Comparison of ENCODE assay signal across 2 cellular contexts in the genomic region with DNA sequence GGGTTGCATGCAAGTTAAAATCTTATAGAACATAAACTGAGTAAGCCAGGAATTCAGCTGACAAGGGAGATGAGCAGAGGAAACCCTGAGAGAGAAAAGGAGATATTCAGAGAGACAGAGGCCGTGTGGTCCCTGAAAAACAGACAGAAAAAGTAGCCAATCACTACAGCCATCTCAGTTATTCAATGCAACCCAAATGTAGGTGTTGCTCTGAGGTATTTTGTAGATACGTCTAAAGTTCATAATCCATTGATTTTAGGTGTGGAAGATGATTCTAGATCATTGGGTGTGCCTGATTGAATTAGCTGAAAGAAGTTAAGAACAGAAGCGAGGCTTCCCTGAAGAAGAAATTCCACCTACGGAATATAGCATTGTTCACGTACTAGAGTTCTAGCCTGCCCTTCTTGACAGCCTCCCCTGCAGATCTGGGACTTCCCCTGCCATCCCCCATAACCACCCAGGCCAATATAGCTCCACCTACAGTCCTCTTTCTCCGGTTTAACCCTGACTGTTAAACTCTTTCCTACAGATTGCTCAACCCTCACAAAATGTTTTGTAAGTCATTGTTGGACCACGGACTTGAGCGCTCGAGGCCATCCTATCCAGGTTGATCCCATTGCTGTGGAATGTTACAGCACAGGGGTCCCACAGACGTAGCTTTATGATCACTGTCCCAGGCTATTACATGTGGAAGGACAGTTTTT.
TF ChIP-seq lines count a peak whose summit lies in the region.

No MANE protein-coding gene starts in this region.

TF ChIP-seq in HepG2, 621 proteins besides CTCF, POLR2A, EP300 and RAD21 (continues in another document):
- TF ChIP-seq SALL1 (CRISPR knock-in tag; IDR thresholded peaks at IDR 0.05) (peak; percentile 32; the same call in 1 of the 2 replicates), TEAD3 (CRISPR knock-in tag; optimal IDR thresholded peaks at IDR 0.05; ENCODE audit: borderline replicate concordance) (peak; percentile 50), RNF2 (conservative IDR thresholded peaks at IDR 0.05; ENCODE audit: low read depth) (0 out of 2 replicates have a peak, but pooled peaks have one; percentile 32), KAT8 (CRISPR knock-in tag; IDR thresholded peaks at IDR 0.05) (0 out of 2 replicates have a peak, but pooled peaks have one; percentile 23), SOX6 (IDR thresholded peaks at IDR 0.05) (no peak), SOX6 (CRISPR knock-in tag; IDR thresholded peaks at IDR 0.05) (peak; percentile 56), TRIM24 (CRISPR knock-in tag; IDR thresholded peaks at IDR 0.05) (0 out of 2 replicates have a peak, but pooled peaks have one; percentile 58), LCORL (IDR thresholded peaks at IDR 0.05) (no peak), LCORL (CRISPR knock-in tag; IDR thresholded peaks at IDR 0.05) (0 out of 2 replicates have a peak, but pooled peaks have one; percentile 42), ZNF652 (CRISPR knock-in tag; IDR thresholded peaks at IDR 0.05; ENCODE audit: borderline replicate concordance, low read depth) (peak; percentile 81), NCOR1 (IDR thresholded peaks at IDR 0.05; ENCODE audit: borderline replicate concordance, low read length) (peak; percentile 48; the same call in 1 of the 2 replicates), HNF4A (CRISPR knock-in tag; IDR thresholded peaks at IDR 0.05) (peak; percentile 86), SOX5 (CRISPR knock-in tag; IDR thresholded peaks at IDR 0.05; ENCODE audit: borderline replicate concordance) (peak; percentile 61), ZNF274 (CRISPR knock-in tag; IDR thresholded peaks at IDR 0.05) (no peak), WIZ (CRISPR knock-in tag; IDR thresholded peaks at IDR 0.05) (no peak), SSRP1 (CRISPR knock-in tag; IDR thresholded peaks at IDR 0.05) (no peak), ARID5B (CRISPR knock-in tag; IDR thresholded peaks at IDR 0.05) (peak; percentile 17; the same call in 1 of the 2 replicates), GATAD2A (CRISPR knock-in tag; IDR thresholded peaks at IDR 0.05) (peak; percentile 49; the same call in 1 of the 2 replicates), NONO (IDR thresholded peaks at IDR 0.05) (no peak), NONO (CRISPR knock-in tag; conservative IDR thresholded peaks at IDR 0.05) (0 out of 2 replicates have a peak, but pooled peaks have one; percentile 32), CEBPB (IDR thresholded peaks at IDR 0.05; ENCODE audit: borderline replicate concordance, low read depth, low read length) (peak; percentile 96), KDM2A (CRISPR knock-in tag; IDR thresholded peaks at IDR 0.05; ENCODE audit: borderline replicate concordance, low read depth) (no peak), HNF4G (IDR thresholded peaks at IDR 0.05; ENCODE audit: borderline replicate concordance, low read depth, low read length) (peak; percentile 48), HNF4G (CRISPR knock-in tag; IDR thresholded peaks at IDR 0.05; ENCODE audit: borderline replicate concordance, low read depth) (no peak), ZNF331 (CRISPR knock-in tag; IDR thresholded peaks at IDR 0.05) (peak; percentile 18; the same call in 1 of the 2 replicates), ZNF614 (CRISPR knock-in tag; IDR thresholded peaks at IDR 0.05; ENCODE audit: borderline replicate concordance) (peak; percentile 71; the same call in 1 of the 2 replicates), ZNF143 (CRISPR knock-in tag; IDR thresholded peaks at IDR 0.05) (0 out of 2 replicates have a peak, but pooled peaks have one; percentile 19), ZNF225 (CRISPR knock-in tag; IDR thresholded peaks at IDR 0.05) (no peak), ATF7 (IDR thresholded peaks at IDR 0.05) (no peak), ATF7 (CRISPR knock-in tag; IDR thresholded peaks at IDR 0.05) (no peak), ZBTB2 (CRISPR knock-in tag; IDR thresholded peaks at IDR 0.05; ENCODE audit: low read depth) (no peak), GZF1 (CRISPR knock-in tag; IDR thresholded peaks at IDR 0.05) (no peak), FOXM1 (CRISPR knock-in tag; IDR thresholded peaks at IDR 0.05) (no peak)

TF ChIP-seq in SK-N-SH, 30 proteins besides CTCF, POLR2A, EP300 and RAD21:
- TF ChIP-seq EZH2phosphoT487 (IDR thresholded peaks at IDR 0.05; ENCODE audit: borderline replicate concordance, low read depth), result no peak
- no peak for TF ChIP-seq TAF1 (IDR thresholded peaks at IDR 0.05; ENCODE audit: borderline replicate concordance, low read depth, low read length)
- TF ChIP-seq POLR2AphosphoS5 (IDR thresholded peaks at IDR 0.05; ENCODE audit: low read depth, low read length), result no peak
- TF ChIP-seq FOXM1 (IDR thresholded peaks at IDR 0.05; ENCODE audit: low read depth), result no peak
- no peak for TF ChIP-seq FOSL2 (IDR thresholded peaks at IDR 0.05; ENCODE audit: borderline replicate concordance, low read depth)
- TF ChIP-seq NFIC (IDR thresholded peaks at IDR 0.05; ENCODE audit: borderline replicate concordance), result no peak
